Comparison of ENCODE assay signal across 15 cellular contexts in genomic region chr2:239466755-239467271, GRCh38.
"Had no signal": no experiment of that assay in that cellular context is flagged by ENCODE, and none has a peak within 500 bp of the region (broad histone marks: within the 10 kb centered on the region; RNA-seq: fewer than 3 reads in every experiment).

No MANE protein-coding gene starts in this region.

- DNase-seq: activated CD4-positive, alpha-beta T cell treated with anti-CD3 and anti-CD28 coated beads, Interleukin-2, amount 50 U/mL, for 1 hour; amniotic stem cell; cerebellar nuclear complex; dermis blood vessel endothelial cell; mucosa of descending colon; natural killer cell; SK-N-SH; stimulated activated CD4-positive, alpha-beta T cell treated with anti-CD3 and anti-CD28 coated beads, Interleukin-4, amount 100 ng/mL, for 4 hours; T-helper 1 cell had no signal

- H3K36me3 ChIP-seq: tibial artery had no signal

- H3K4me3 Mint-ChIP-seq: activated T-helper 1 cell treated with anti-CD3 and anti-CD28 coated beads, Interleukin-12 subunit alpha, Interleukin-12 subunit beta, Interleukin-2, Interleukin-4 antibody, amounts not matched to agents 30 ng/mL and 10 ng/mL and 1 ng/mL, durations not matched to agents 14 hours and 24 hours and 36 hours; brain; natural killer cell; WTC11 had no signal

- H3K36me3 Mint-ChIP-seq: activated naive CD4-positive, alpha-beta T cell treated with anti-CD3 and anti-CD28 coated beads, Interleukin-2, amount 50 U/mL, for 72 hours; brain; natural killer cell had no signal

- H2AFZ ChIP-seq: hepatocyte had no signal

- H3K4me2 ChIP-seq: hepatocyte, SK-N-SH had no signal

- H3K9ac ChIP-seq: SK-N-SH had no signal

- H3K27ac ChIP-seq: hepatocyte, tibial artery had no signal

- H3K27ac Mint-ChIP-seq: activated naive CD4-positive, alpha-beta T cell treated with anti-CD3 and anti-CD28 coated beads, Interleukin-2, amount 50 U/mL, for 72 hours; activated T-helper 1 cell treated with anti-CD3 and anti-CD28 coated beads, Interleukin-12 subunit alpha, Interleukin-12 subunit beta, Interleukin-2, Interleukin-4 antibody, amounts not matched to agents 30 ng/mL and 10 ng/mL and 1 ng/mL, durations not matched to agents 14 hours and 24 hours and 36 hours; brain; natural killer cell; WTC11 had no signal

- H3K27me3 Mint-ChIP-seq: brain had no signal

- ATAC-seq: activated naive CD4-positive, alpha-beta T cell treated with anti-CD3 and anti-CD28 coated beads, Interleukin-2, amount 50 U/mL, for 72 hours; mucosa of descending colon; natural killer cell; WTC11 had no signal

- H3K27me3 ChIP-seq: hepatocyte, tibial artery had no signal

- H3K4me1 Mint-ChIP-seq: natural killer cell, WTC11 had no signal

- H3K4me3 ChIP-seq: hepatocyte, mucosa of descending colon, tibial artery had no signal

- H3K9me3 ChIP-seq: mucosa of descending colon, SK-N-SH, tibial artery had no signal
